8 cellular contexts compared by ENCODE assay signal in genomic region chr2:219200502-219201326, GRCh38. TPM values are rescaled to one million over a fixed set of nuclear protein-coding genes. Genes with fewer than 3 reads are reported as not detected.
DNase-seq lines count a peak whose midpoint lies in the region; ATAC-seq and TF ChIP-seq lines count a peak whose summit lies in the region.
"Not testable (repeated sequence)": the region's sequence is repeated elsewhere in the genome, so short reads cannot be mapped to it uniquely, and the experiment has no call there.

No MANE protein-coding gene starts in this region.

- not testable (repeated sequence) for TF ChIP-seq CTCF in Loucy (conservative IDR thresholded peaks at IDR 0.05; ENCODE audit: low read length); nephron progenitor cell (IDR thresholded peaks at IDR 0.05); testis (IDR thresholded peaks at IDR 0.05)

- H3K9ac ChIP-seq in Loucy (ENCODE audit: low read depth, low read length, poor library complexity, severe bottlenecking): peak overlapping the region; percentile 59

- 0 out of 2 replicates have a peak overlapping the region, but pooled peaks have one; percentile 50 for H2AFZ ChIP-seq in Loucy (ENCODE audit: low read length)

- not testable (repeated sequence) for H3K4me3 ChIP-seq in CD4-positive, alpha-beta memory T cell (ENCODE audit: low read length in 2 of 2)
- H3K4me3 ChIP-seq in Loucy (ENCODE audit: low read length, poor library complexity, severe bottlenecking) (peak overlapping the region; percentile 71), testis (peak overlapping the region in 1 of 2 donors; percentile 20)

- H3K36me3 ChIP-seq in CD4-positive, alpha-beta memory T cell (ENCODE audit: insufficient read depth, low read length); Loucy (ENCODE audit: insufficient read depth, low read length); testis (ENCODE audit: low read depth, missing control alignments): not testable (repeated sequence)

- H3K9me3 Mint-ChIP-seq in CD4-positive, alpha-beta memory T cell; activated naive CD4-positive, alpha-beta T cell treated with anti-CD3 and anti-CD28 coated beads, Interleukin-2, amount 50 U/mL, for 24 hours; effector memory CD8-positive, alpha-beta T cell: not testable (repeated sequence)
- peaks cover 28% of the 10 kb centered on the region for H3K9me3 Mint-ChIP-seq in nephron progenitor cell

- peak overlapping the region; percentile 63 to 83 (median 81) for H3K4me3 Mint-ChIP-seq in CD4-positive, alpha-beta memory T cell
- H3K4me3 Mint-ChIP-seq in T-helper 17 cell (peak overlapping the region; percentile 65), nephron progenitor cell (peak overlapping the region; percentile 56)
- H3K4me3 Mint-ChIP-seq in activated naive CD4-positive, alpha-beta T cell treated with anti-CD3 and anti-CD28 coated beads, Interleukin-2, amount 50 U/mL, for 24 hours: peak overlapping the region; percentile 82
- peak overlapping the region; percentile 80 to 82 for H3K4me3 Mint-ChIP-seq in effector memory CD8-positive, alpha-beta T cell

- H3K9me3 ChIP-seq in CD4-positive, alpha-beta memory T cell (ENCODE audit: control insufficient read depth in 1 of 2, low read length in 2 of 2); Loucy (ENCODE audit: insufficient read depth, low read depth, low read length); T-helper 17 cell (ENCODE audit: control insufficient read depth, low read length, poor library complexity, severe bottlenecking); testis: not testable (repeated sequence)

- not testable (repeated sequence) for H3K79me2 ChIP-seq in Loucy (ENCODE audit: insufficient read depth, low read length)

- not testable (repeated sequence) for H3K27me3 ChIP-seq in CD4-positive, alpha-beta memory T cell (ENCODE audit: insufficient read depth, low read length); Loucy (ENCODE audit: insufficient read depth, low read length, poor library complexity, severe bottlenecking); testis

- intact Hi-C loops in CD4-positive, alpha-beta memory T cell (cut with micrococcal nuclease); testis (cut with DNase I; ENCODE audit: low total_unique reads): not testable (repeated sequence)

- TF ChIP-seq POLR2A in testis (IDR thresholded peaks at IDR 0.05): not testable (repeated sequence)

- CTCF ChIA-PET in CD4-positive, alpha-beta memory T cell (lab: Charles Lee; ENCODE audit: partially characterized antibody): interaction anchor here (1.4 to 3.4 kb wide), 5 partner anchors 10 to 94 kb away, joined by 3 to 15 read pairs (median 7); no protein-coding TSS in a partner anchor

- not testable (repeated sequence) for H3K36me3 Mint-ChIP-seq in CD4-positive, alpha-beta memory T cell; T-helper 17 cell (ENCODE audit: low read depth); activated naive CD4-positive, alpha-beta T cell treated with anti-CD3 and anti-CD28 coated beads, Interleukin-2, amount 50 U/mL, for 24 hours; effector memory CD8-positive, alpha-beta T cell (ENCODE audit: insufficient read depth); nephron progenitor cell (ENCODE audit: low read depth)

- peak overlapping the region in 6 of 7 donors; percentile 47 to 94 (median 67) for H3K27ac Mint-ChIP-seq in CD4-positive, alpha-beta memory T cell
- H3K27ac Mint-ChIP-seq in T-helper 17 cell: not testable (repeated sequence)
- H3K27ac Mint-ChIP-seq in activated naive CD4-positive, alpha-beta T cell treated with anti-CD3 and anti-CD28 coated beads, Interleukin-2, amount 50 U/mL, for 24 hours: peak overlapping the region; percentile 79
- H3K27ac Mint-ChIP-seq in effector memory CD8-positive, alpha-beta T cell: peak overlapping the region; percentile 81 to 90
- H3K27ac Mint-ChIP-seq in nephron progenitor cell: peak overlapping the region; percentile 86

- ATAC-seq in T-helper 17 cell; effector memory CD8-positive, alpha-beta T cell (replicated peaks): not testable (repeated sequence)

- peak in 1 of 5 donors; percentile 15 for DNase-seq in CD4-positive, alpha-beta memory T cell
- not testable (repeated sequence) for DNase-seq in T-helper 17 cell, nephron progenitor cell
- peak; percentile 37 for DNase-seq in activated CD8-positive, alpha-beta memory T cell treated with anti-CD3 and anti-CD28 coated beads, Interleukin-2, amount 50 U/mL, for 4 hours
- peak in 2 of 3 experiments; percentile 23 to 29 for DNase-seq in effector memory CD8-positive, alpha-beta T cell
- DNase-seq in testis: peak; percentile 69

- not testable (repeated sequence) for H3F3A ChIP-seq in Loucy (ENCODE audit: low read depth)

- H3K27ac ChIP-seq in CD4-positive, alpha-beta memory T cell (ENCODE audit: low read depth, low read length): not testable (repeated sequence)
- peak overlapping the region; percentile 63 to 68 for H3K27ac ChIP-seq in testis

- POLR2A ChIA-PET in CD4-positive, alpha-beta memory T cell (lab: Charles Lee; ENCODE audit: partially characterized antibody): interaction anchor here (1.5 to 2.5 kb wide), 2 partner anchors 19 to 24 kb away, joined by 4 to 8 read pairs; partner anchors contain the start of gene CNPPD1

- 56 to 60% methylated on average over 20 to 26 of the region's 26 CpGs for WGBS in testis, 2 donors

- not testable (repeated sequence) for H3K4me1 Mint-ChIP-seq in CD4-positive, alpha-beta memory T cell; T-helper 17 cell
- H3K4me1 Mint-ChIP-seq in activated naive CD4-positive, alpha-beta T cell treated with anti-CD3 and anti-CD28 coated beads, Interleukin-2, amount 50 U/mL, for 24 hours: peaks cover 11% of the 10 kb centered on the region
- H3K4me1 Mint-ChIP-seq in effector memory CD8-positive, alpha-beta T cell (ENCODE audit: low read depth in 2 of 2): peaks cover 11 to 15% of the 10 kb centered on the region in 2 donors
- H3K4me1 Mint-ChIP-seq in nephron progenitor cell: peaks cover 17% of the 10 kb centered on the region

- peak overlapping the region; percentile 65 for H3K4me2 ChIP-seq in Loucy (ENCODE audit: low read depth, low read length, poor library complexity, severe bottlenecking)

- H3K4me1 ChIP-seq in CD4-positive, alpha-beta memory T cell (ENCODE audit: insufficient read depth, low read length); testis: not testable (repeated sequence)
- H3K4me1 ChIP-seq in Loucy (ENCODE audit: insufficient read depth, low read length, poor library complexity, severe bottlenecking): peaks cover 12% of the 10 kb centered on the region

- not testable (repeated sequence) for H3K27me3 Mint-ChIP-seq in CD4-positive, alpha-beta memory T cell; activated naive CD4-positive, alpha-beta T cell treated with anti-CD3 and anti-CD28 coated beads, Interleukin-2, amount 50 U/mL, for 24 hours; nephron progenitor cell (ENCODE audit: low read depth, poor library complexity)
- H3K27me3 Mint-ChIP-seq in T-helper 17 cell: peaks cover 21% of the 10 kb centered on the region
- H3K27me3 Mint-ChIP-seq in effector memory CD8-positive, alpha-beta T cell: peaks cover 11 to 13% of the 10 kb centered on the region in 2 donors

- H3K9me2 ChIP-seq in Loucy (replicated peaks; ENCODE audit: low read depth, low read length): not testable (repeated sequence)

- not testable (repeated sequence) for H4K20me1 ChIP-seq in Loucy (ENCODE audit: insufficient read depth, low read length, poor library complexity, severe bottlenecking)

RNA-seq across cellular contexts. Expression of gene ZFAND2B, which starts 5.9 kb away (rescaled TPM):
- total RNA-seq in CD4-positive, alpha-beta memory T cell: 10 to 100 TPM; 73.3 to 79.8 TPM
- polyA plus RNA-seq in CD4-positive, alpha-beta memory T cell: 10 to 100 TPM; 76.3 to 81.5 TPM
- total RNA-seq in T-helper 17 cell (10 to 100 TPM; 65.3 to 71.1 TPM), testis (10 to 100 TPM; 34.3 to 41.3 TPM)
- 27.0 TPM for polyA plus RNA-seq in testis (ENCODE audit: insufficient read depth, low read depth, low replicate concordance)

RNA-seq across cellular contexts. Expression of gene ABCB6, which starts 18.0 kb away (rescaled TPM):
- 10 to 100 TPM; 10.7 to 11.1 TPM for total RNA-seq in CD4-positive, alpha-beta memory T cell
- 1 to 10 TPM; 1.4 to 4.3 TPM for polyA plus RNA-seq in CD4-positive, alpha-beta memory T cell
- total RNA-seq in T-helper 17 cell (1 to 10 TPM; 2.6 to 6.6 TPM), testis (10 to 100 TPM; 43.8 to 47.0 TPM)
- 94.8 TPM for polyA plus RNA-seq in testis (ENCODE audit: insufficient read depth, low read depth, low replicate concordance)

RNA-seq across cellular contexts. Expression of gene RETREG2, which starts 22.6 kb away (rescaled TPM):
- total RNA-seq in CD4-positive, alpha-beta memory T cell: 100 to 1,000 TPM; 123 to 128 TPM
- polyA plus RNA-seq in CD4-positive, alpha-beta memory T cell: 10 to 100 TPM; 76.5 to 82.2 TPM
- total RNA-seq in T-helper 17 cell: 10 to 100 TPM; 78.4 to 81.4 TPM
- total RNA-seq in testis: 100 to 1,000 TPM; 135 to 138 TPM
- 441 TPM for polyA plus RNA-seq in testis (ENCODE audit: insufficient read depth, low read depth, low replicate concordance)

RNA-seq across cellular contexts. Expression of gene CNPPD1, which starts 24.0 kb away (rescaled TPM):
- 10 to 100 TPM; 79.3 to 83.3 TPM for total RNA-seq in CD4-positive, alpha-beta memory T cell
- 10 to 100 TPM; 76.5 to 82.2 TPM for polyA plus RNA-seq in CD4-positive, alpha-beta memory T cell
- total RNA-seq in T-helper 17 cell: 10 to 100 TPM; 50.8 to 58.1 TPM
- 10 to 100 TPM; 38.3 to 60.5 TPM for total RNA-seq in testis
- 68.0 TPM for polyA plus RNA-seq in testis (ENCODE audit: insufficient read depth, low read depth, low replicate concordance)

RNA-seq across cellular contexts. Expression of gene ATG9A, which starts 28.7 kb away (rescaled TPM):
- total RNA-seq in CD4-positive, alpha-beta memory T cell: 10 to 100 TPM; 48.7 to 53.0 TPM
- polyA plus RNA-seq in CD4-positive, alpha-beta memory T cell: 10 to 100 TPM; 10.3 to 27.8 TPM
- total RNA-seq in T-helper 17 cell (10 to 100 TPM; 42.4 to 72.1 TPM), testis (100 to 1,000 TPM; 115 to 125 TPM)
- polyA plus RNA-seq in testis (ENCODE audit: insufficient read depth, low read depth, low replicate concordance): 207 TPM
